23 cellular contexts compared by ENCODE assay signal in the genomic region with DNA sequence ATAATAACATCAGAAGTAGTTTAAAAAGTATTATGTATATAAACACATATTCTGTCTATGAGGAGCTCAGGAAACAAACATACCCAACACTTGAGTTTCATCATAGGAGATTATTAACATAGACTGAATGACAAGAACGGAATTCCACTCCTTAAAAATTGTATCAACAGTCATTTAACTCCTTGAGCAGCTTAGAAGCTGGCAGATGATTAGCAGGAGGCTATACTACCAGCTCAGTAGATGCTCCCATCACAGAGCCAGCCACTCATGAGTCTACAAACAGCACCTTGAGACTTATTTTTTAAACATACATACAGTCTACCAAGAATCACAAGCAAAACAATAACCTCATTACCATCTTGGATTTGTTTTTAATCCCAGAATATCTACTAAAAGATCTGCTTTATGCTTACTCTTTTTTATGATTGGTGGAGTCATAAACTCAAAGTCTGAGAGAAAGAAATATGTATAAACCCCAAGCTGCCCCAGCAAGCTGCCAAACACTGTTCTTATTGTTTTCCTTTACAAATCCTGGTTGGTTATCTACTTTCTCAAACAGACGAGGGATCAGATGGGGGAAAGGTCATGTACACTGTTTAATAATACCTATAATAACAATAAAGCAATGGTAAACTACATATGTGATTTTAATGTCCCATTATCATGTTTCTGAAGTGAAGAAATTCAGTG. TPM values are rescaled to one million over a fixed set of nuclear protein-coding genes. Genes with fewer than 3 reads are reported as not detected.
DNase-seq lines count a peak whose midpoint lies in the region; ATAC-seq, FAIRE-seq and TF ChIP-seq lines count a peak whose summit lies in the region.
"Had no signal": no experiment of that assay in that cellular context is flagged by ENCODE, and none has a peak within 500 bp of the region (broad histone marks: within the 10 kb centered on the region; RNA-seq: fewer than 3 reads in every experiment).

No MANE protein-coding gene starts in this region.

- H3K27me3 ChIP-seq in osteoblast (ENCODE audit: insufficient read depth, low read length), result no peaks in the 10 kb centered on the region
- H3K27me3 ChIP-seq: stomach had no signal

- peaks cover 52% of the 10 kb centered on the region for H3K4me1 ChIP-seq in osteoblast (ENCODE audit: insufficient read depth, low read length)
- H3K4me1 ChIP-seq: parathyroid adenoma had no signal

- H3K9me3 ChIP-seq in osteoblast (ENCODE audit: low read depth, low read length), result no peaks in the 10 kb centered on the region
- H3K9me3 ChIP-seq: stomach had no signal

- peak overlapping the region; percentile 6 for H3K27ac ChIP-seq in osteoblast (ENCODE audit: low read depth, low read length)
- H3K27ac ChIP-seq: C4-2B, HL-60, KMS-11, parathyroid adenoma, WERI-Rb-1 had no signal

- intact Hi-C loops in activated CD4-positive, alpha-beta T cell treated with anti-CD3 and anti-CD28 coated beads for 36 hours (cut with DNase I, micrococcal nuclease), result no loop called here

- no peak overlapping the region for H2AFZ ChIP-seq in osteoblast (ENCODE audit: low read length)
- H2AFZ ChIP-seq: parathyroid adenoma had no signal

- H3K36me3 ChIP-seq in osteoblast (ENCODE audit: insufficient read depth, low read length), result peaks cover 3% of the 10 kb centered on the region
- H3K36me3 ChIP-seq: stomach, WERI-Rb-1 had no signal

- no peak for DNase-seq in activated CD4-positive, alpha-beta T cell treated with anti-CD3 and anti-CD28 coated beads for 36 hours
- no peak for DNase-seq in activated CD4-positive, alpha-beta T cell treated with anti-CD3 and anti-CD28 coated beads for 1 hour
- peak; percentile 11 for DNase-seq in OCI-M1 (lab: John Stamatoyannopoulos, UW)
- no peak for DNase-seq in osteoblast (ENCODE audit: insufficient read length, low spot score, missing footprints)
- DNase-seq: 8988T; activated naive CD4-positive, alpha-beta T cell treated with anti-CD3 and anti-CD28 coated beads, Interleukin-2, amount 10 ng/mL, durations not matched to agents 7 days and 5 days; effector CD4-positive, alpha-beta T cell; hippocampal formation; kidney glomerular epithelial cell; NCI-H1092 treated with DMSO at 0.1 percent for 48 hours; NCI-H526 treated with DMSO at 0.1 percent for 48 hours; stomach; WERI-Rb-1 had no signal

- peak; percentile 50 for FAIRE-seq in endometrium (lab: Jason Lieb, UNC)
- FAIRE-seq: RCC 7860, urothelium cell line had no signal

- POLR2A ChIA-PET in activated CD4-positive, alpha-beta T cell treated with anti-CD3 and anti-CD28 coated beads for 36 hours (lab: Charles Lee), result no interaction called here

- no peak for ATAC-seq in activated CD4-positive, alpha-beta T cell treated with anti-CD3 and anti-CD28 coated beads for 36 hours
- no peak for ATAC-seq in HG03354 (IDR thresholded peaks at IDR 0.05; ENCODE audit: poor library complexity, severe bottlenecking, unreplicated experiment)
- ATAC-seq in GM21360 (IDR thresholded peaks at IDR 0.05; ENCODE audit: unreplicated experiment), result no peak
- ATAC-seq in HG03565 (IDR thresholded peaks at IDR 0.05; ENCODE audit: unreplicated experiment), result no peak

- H3K79me2 ChIP-seq in osteoblast (ENCODE audit: insufficient read depth, low read length), result peaks cover 92% of the 10 kb centered on the region

- peak overlapping the region; percentile 13 for H3K27ac Mint-ChIP-seq in activated CD4-positive, alpha-beta T cell treated with anti-CD3 and anti-CD28 coated beads for 36 hours
- H3K27ac Mint-ChIP-seq: activated naive CD4-positive, alpha-beta T cell treated with anti-CD3 and anti-CD28 coated beads, Interleukin-2, amount 10 ng/mL, durations not matched to agents 7 days and 5 days had no signal

- TF ChIP-seq CTCF in osteoblast (IDR thresholded peaks at IDR 0.05; ENCODE audit: extremely low read depth, low read depth, low read length), result no peak

- peaks cover 18% of the 10 kb centered on the region for H4K20me1 ChIP-seq in osteoblast (ENCODE audit: insufficient read depth, low read length)

- no peaks in the 10 kb centered on the region for H3K27me3 Mint-ChIP-seq in activated CD4-positive, alpha-beta T cell treated with anti-CD3 and anti-CD28 coated beads for 36 hours
- H3K27me3 Mint-ChIP-seq: activated naive CD4-positive, alpha-beta T cell treated with anti-CD3 and anti-CD28 coated beads, Interleukin-2, amount 10 ng/mL, durations not matched to agents 7 days and 5 days had no signal

- H3K4me1 Mint-ChIP-seq in activated CD4-positive, alpha-beta T cell treated with anti-CD3 and anti-CD28 coated beads for 36 hours, result peaks cover 64% of the 10 kb centered on the region

- peaks cover 41% of the 10 kb centered on the region for H3K36me3 Mint-ChIP-seq in activated CD4-positive, alpha-beta T cell treated with anti-CD3 and anti-CD28 coated beads for 36 hours (ENCODE audit: low read depth)

- no peak overlapping the region for H3K4me2 ChIP-seq in osteoblast (ENCODE audit: insufficient read depth, low read length)
- H3K4me2 ChIP-seq: KMS-11 had no signal

- no peak overlapping the region for H3K4me3 ChIP-seq in osteoblast (ENCODE audit: insufficient read depth, low read length)
- H3K4me3 ChIP-seq: stomach had no signal

- H3K4me3 Mint-ChIP-seq in activated CD4-positive, alpha-beta T cell treated with anti-CD3 and anti-CD28 coated beads for 36 hours, result no peak overlapping the region
- H3K4me3 Mint-ChIP-seq: activated naive CD4-positive, alpha-beta T cell treated with anti-CD3 and anti-CD28 coated beads, Interleukin-2, amount 10 ng/mL, durations not matched to agents 7 days and 5 days had no signal

- peaks cover 4% of the 10 kb centered on the region for H3K9me3 Mint-ChIP-seq in activated CD4-positive, alpha-beta T cell treated with anti-CD3 and anti-CD28 coated beads for 36 hours (ENCODE audit: low read depth)
- H3K9me3 Mint-ChIP-seq: activated naive CD4-positive, alpha-beta T cell treated with anti-CD3 and anti-CD28 coated beads, Interleukin-2, amount 10 ng/mL, durations not matched to agents 7 days and 5 days had no signal

- CTCF ChIA-PET in activated CD4-positive, alpha-beta T cell treated with anti-CD3 and anti-CD28 coated beads for 36 hours (lab: Charles Lee), result interaction anchor here (1.2 to 2.2 kb wide), 6 partner anchors 8 to 801 kb away, joined by 3 to 7 read pairs (median 4); no protein-coding TSS in a partner anchor

RNA-seq across cellular contexts. Expression of a gene that starts 59.5 kb away (rescaled TPM):
- total RNA-seq in activated CD4-positive, alpha-beta T cell treated with anti-CD3 and anti-CD28 coated beads for 36 hours, result 100 to 1,000 TPM; 112 to 163 TPM
- total RNA-seq in osteoblast, result 108 and 128 TPM in 2 replicates
